ENCODE assay signal across 23 cellular contexts in genomic region chr7:144709066-144709465, GRCh38.
DNase-seq lines count a peak whose midpoint lies in the region; ATAC-seq and TF ChIP-seq lines count a peak whose summit lies in the region.
"Had no signal": no experiment of that assay in that cellular context is flagged by ENCODE, and none has a peak within 500 bp of the region (broad histone marks: within the 10 kb centered on the region; RNA-seq: fewer than 3 reads in every experiment).

No MANE protein-coding gene starts in this region.

- H3K27me3 Mint-ChIP-seq in MCF 10A (ENCODE audit: insufficient read depth, unreplicated experiment), result no peaks in the 10 kb centered on the region
- H3K27me3 Mint-ChIP-seq in effector memory CD8-positive, alpha-beta T cell, result no peaks in the 10 kb centered on the region
- H3K27me3 Mint-ChIP-seq: CD4-positive, alpha-beta T cell; CD8-positive, alpha-beta memory T cell had no signal

- H3K27me3 ChIP-seq in mammary epithelial cell (ENCODE audit: insufficient read depth, low read length), result no peaks in the 10 kb centered on the region
- H3K27me3 ChIP-seq: BE2C; BLaER1 treated with 17β-estradiol and CSF1 and Interleukin-3, amounts not matched to agents 10 nM and 100 nM had no signal

- H3K79me2 ChIP-seq in mammary epithelial cell (ENCODE audit: insufficient read depth, low read length), result no peaks in the 10 kb centered on the region

- H3K36me3 ChIP-seq in mammary epithelial cell (ENCODE audit: insufficient read depth, low read length), result no peaks in the 10 kb centered on the region
- H3K36me3 ChIP-seq: BE2C; BLaER1 treated with 17β-estradiol and CSF1 and Interleukin-3, amounts not matched to agents 10 nM and 100 nM had no signal

- peak; percentile 31 for DNase-seq in mammary epithelial cell
- no peak for DNase-seq in MCF 10A (ENCODE audit: unreplicated experiment)
- DNase-seq in epithelial cell of esophagus (ENCODE audit: low read depth), result peak; percentile 67
- peak; percentile 6 for DNase-seq in kidney tubule cell (ENCODE audit: low spot score)
- no peak for DNase-seq in stimulated activated CD4-positive, alpha-beta T cell treated with anti-CD3 and anti-CD28 coated beads, Interleukin-15, amount 100 ng/mL, for 24 hours
- no peak for DNase-seq in effector memory CD8-positive, alpha-beta T cell
- DNase-seq: ACHN; AML-193; BE2C; CD4-positive, alpha-beta T cell; CD8-positive, alpha-beta memory T cell; DMS 273 treated with DMSO at 0.1 percent for 48 hours; DMS79; EL; GDM1; GM23248; H7; HCEC 1CT had no signal

- no peak overlapping the region for H3K27ac Mint-ChIP-seq in MCF 10A (ENCODE audit: low read depth, unreplicated experiment)
- no peak overlapping the region for H3K27ac Mint-ChIP-seq in effector memory CD8-positive, alpha-beta T cell
- H3K27ac Mint-ChIP-seq: CD14-positive monocyte; CD4-positive, alpha-beta T cell; CD8-positive, alpha-beta memory T cell had no signal

- H2AFZ ChIP-seq in mammary epithelial cell (ENCODE audit: low read depth, low read length), result no peak overlapping the region
- H2AFZ ChIP-seq: GM23248 had no signal

- H3K9ac ChIP-seq in mammary epithelial cell (ENCODE audit: insufficient read depth, low read length), result no peak overlapping the region
- H3K9ac ChIP-seq: BLaER1 treated with 17β-estradiol and CSF1 and Interleukin-3, amounts not matched to agents 10 nM and 100 nM; GM23248 had no signal

- H3K9me3 ChIP-seq in mammary epithelial cell (replicated peaks; ENCODE audit: insufficient read depth, low read length), result no peaks in the 10 kb centered on the region
- H3K9me3 ChIP-seq: A549; BE2C; BLaER1 treated with 17β-estradiol and CSF1 and Interleukin-3, amounts not matched to agents 10 nM and 100 nM had no signal

- TF ChIP-seq CTCF in mammary epithelial cell (conservative IDR thresholded peaks at IDR 0.05 in 1 of 2, IDR thresholded peaks at IDR 0.05 in 1 of 2; ENCODE audit: extremely low read depth in 1 of 2, insufficient read depth in 1 of 2, low read depth in 1 of 2, low read length in 2 of 2) (no peak), MCF 10A (IDR thresholded peaks at IDR 0.05; ENCODE audit: unreplicated experiment) (no peak), epithelial cell of esophagus (IDR thresholded peaks at IDR 0.05; ENCODE audit: insufficient read depth, low read depth, low read length, missing control alignments) (no peak)

- CTCF ChIA-PET in mammary epithelial cell (lab: Charles Lee; ENCODE audit: low non-redundant PET), result no interaction called here
- CTCF ChIA-PET in MCF 10A (lab: Yijun Ruan, JAX), result interaction anchor here (0.6 to 1.6 kb wide), 4 partner anchors 39 to 292 kb away, joined by 3 to 6 read pairs (median 4); no protein-coding TSS in a partner anchor

- POLR2A ChIA-PET in MCF 10A (lab: Yijun Ruan, JAX), result interaction anchor here (0.6 kb wide), 1 partner anchor 38 kb away, joined by 4 read pairs; no protein-coding TSS in a partner anchor

- in situ Hi-C loops in mammary epithelial cell (cut with MboI; ENCODE audit: low sequenced_read_pairs in 2 of 2), result no loop called here

- no peak overlapping the region for H3K4me3 ChIP-seq in mammary epithelial cell (replicated peaks in 1 of 3; ENCODE audit: insufficient read depth in 1 of 3, low read depth in 2 of 3, low read length in 3 of 3)
- no peak overlapping the region for H3K4me3 ChIP-seq in epithelial cell of esophagus (ENCODE audit: low read length)
- H3K4me3 ChIP-seq: A549; BLaER1 treated with 17β-estradiol and CSF1 and Interleukin-3, amounts not matched to agents 10 nM and 100 nM; GM12878; GM23248 had no signal

- H4K20me1 ChIP-seq in mammary epithelial cell (ENCODE audit: insufficient read depth, low read length), result no peaks in the 10 kb centered on the region
- H4K20me1 ChIP-seq: BLaER1 treated with 17β-estradiol and CSF1 and Interleukin-3, amounts not matched to agents 10 nM and 100 nM had no signal

- H3K36me3 Mint-ChIP-seq in MCF 10A (ENCODE audit: insufficient read depth, unreplicated experiment), result no peaks in the 10 kb centered on the region
- no peaks in the 10 kb centered on the region for H3K36me3 Mint-ChIP-seq in effector memory CD8-positive, alpha-beta T cell (ENCODE audit: insufficient read depth)
- H3K36me3 Mint-ChIP-seq: CD14-positive monocyte had no signal

- peak overlapping the region; percentile 55 for H3K4me2 ChIP-seq in mammary epithelial cell (ENCODE audit: insufficient read depth, low read depth, low read length)
- H3K4me2 ChIP-seq: A549; BLaER1 treated with 17β-estradiol and CSF1 and Interleukin-3, amounts not matched to agents 10 nM and 100 nM had no signal

- BruUV-seq in mammary epithelial cell (replicated peaks; lab: Mats Ljungman, UMichigan) (no TSS peak), MCF 10A (replicated peaks; lab: Mats Ljungman, UMichigan) (no TSS peak)

- no peaks in the 10 kb centered on the region for H3K9me3 Mint-ChIP-seq in MCF 10A (ENCODE audit: unreplicated experiment)
- no peaks in the 10 kb centered on the region for H3K9me3 Mint-ChIP-seq in effector memory CD8-positive, alpha-beta T cell
- H3K9me3 Mint-ChIP-seq: CD8-positive, alpha-beta memory T cell had no signal

- ATAC-seq in effector memory CD8-positive, alpha-beta T cell (replicated peaks), result no peak
- ATAC-seq: A549, GM12878 had no signal

- WGBS in mammary epithelial cell (ENCODE audit: low coverage, missing lambda C conversion rate), result 13% methylated on average over 1 of the region's 1 CpG

- dilution Hi-C loops in mammary epithelial cell (cut with HindIII; ENCODE audit: low sequenced_read_pairs), result no loop called here

- no peak overlapping the region for H3K4me3 Mint-ChIP-seq in MCF 10A (ENCODE audit: unreplicated experiment)
- no peak overlapping the region for H3K4me3 Mint-ChIP-seq in effector memory CD8-positive, alpha-beta T cell
- H3K4me3 Mint-ChIP-seq: CD14-positive monocyte; CD4-positive, alpha-beta T cell; CD8-positive, alpha-beta memory T cell had no signal

- H3K4me1 ChIP-seq in mammary epithelial cell (ENCODE audit: insufficient read depth, low read length), result peaks cover 3% of the 10 kb centered on the region
- H3K4me1 ChIP-seq: A549; BE2C; BLaER1 treated with 17β-estradiol and CSF1 and Interleukin-3, amounts not matched to agents 10 nM and 100 nM had no signal

- H3K4me1 Mint-ChIP-seq in MCF 10A (ENCODE audit: insufficient read depth, unreplicated experiment), result no peaks in the 10 kb centered on the region
- peaks cover 7 to 10% of the 10 kb centered on the region in 2 donors for H3K4me1 Mint-ChIP-seq in effector memory CD8-positive, alpha-beta T cell (ENCODE audit: low read depth in 2 of 2)
- H3K4me1 Mint-ChIP-seq: CD14-positive monocyte had no signal

- H3K27ac ChIP-seq in mammary epithelial cell (ENCODE audit: insufficient read depth, low read depth, low read length), result no peak overlapping the region
- H3K27ac ChIP-seq: 22Rv1; A549; BLaER1 treated with 17β-estradiol and CSF1 and Interleukin-3, amounts not matched to agents 10 nM and 100 nM; GM23248 had no signal

- intact Hi-C loops in mammary epithelial cell (cut with micrococcal nuclease), result no loop called here
- intact Hi-C loops in MCF 10A (cut with micrococcal nuclease), result no loop called here

Comparison
In these comparisons a context has a peak if more than half of its experiments do, and no peak if none do; other contexts are left out.
1. DNase-seq: peak in mammary epithelial cell (single experiment), epithelial cell of esophagus (single experiment) and kidney tubule cell (single experiment); none in MCF 10A (single experiment), stimulated activated CD4-positive, alpha-beta T cell treated with anti-CD3 and anti-CD28 coated beads, Interleukin-15, amount 100 ng/mL, for 24 hours (single experiment) and effector memory CD8-positive, alpha-beta T cell (0 of 3).